14 cellular contexts compared by ENCODE assay signal in genomic region chr13:109211616-109212015, GRCh38.
DNase-seq lines count a peak whose midpoint lies in the region; ATAC-seq and TF ChIP-seq lines count a peak whose summit lies in the region.
"Had no signal": no experiment of that assay in that cellular context is flagged by ENCODE, and none has a peak within 500 bp of the region (broad histone marks: within the 10 kb centered on the region; RNA-seq: fewer than 3 reads in every experiment).

No MANE protein-coding gene starts in this region.

- intact Hi-C loops in left lung (cut with DNase I): no loop called here

- H2AFZ ChIP-seq in GM23248 (no peak overlapping the region), smooth muscle cell (ENCODE audit: low read depth) (no peak overlapping the region)

- H3K9ac ChIP-seq in GM23248 (no peak overlapping the region), smooth muscle cell (ENCODE audit: low read depth) (no peak overlapping the region)

- DNase-seq in GM23248 (peak; percentile 66), fibroblast of the conjunctiva (ENCODE audit: low read depth) (peak; percentile 3), smooth muscle cell (lab: John Stamatoyannopoulos, UW; ENCODE audit: unreplicated experiment) (no peak), left lung (no peak)
- DNase-seq: activated naive CD4-positive, alpha-beta T cell; caudate nucleus; NCI-H526 treated with DMSO at 0.1 percent for 48 hours; Right ventricle myocardium superior; stomach had no signal

- no peaks in the 10 kb centered on the region for H3K27me3 ChIP-seq in GM23248 (replicated peaks; ENCODE audit: insufficient read depth)
- H3K27me3 ChIP-seq in smooth muscle cell (ENCODE audit: low read depth): no peaks in the 10 kb centered on the region
- no peaks in the 10 kb centered on the region for H3K27me3 ChIP-seq in left lung
- H3K27me3 ChIP-seq: neutrophil, stomach had no signal

- no peak overlapping the region for H3K4me3 ChIP-seq in GM23248
- no peak overlapping the region for H3K4me3 ChIP-seq in smooth muscle cell
- H3K4me3 ChIP-seq in left lung: no peak overlapping the region
- H3K4me3 ChIP-seq: stomach had no signal

- H3K79me2 ChIP-seq in GM23248 (ENCODE audit: insufficient read depth): no peaks in the 10 kb centered on the region
- H3K79me2 ChIP-seq in smooth muscle cell (ENCODE audit: low read depth): no peaks in the 10 kb centered on the region

- H3K36me3 ChIP-seq in GM23248 (ENCODE audit: low read depth) (no peaks in the 10 kb centered on the region), smooth muscle cell (ENCODE audit: low read depth) (no peaks in the 10 kb centered on the region), left lung (no peaks in the 10 kb centered on the region)
- H3K36me3 ChIP-seq: stomach had no signal

- H4K20me1 ChIP-seq in GM23248 (ENCODE audit: insufficient read depth): no peaks in the 10 kb centered on the region
- no peaks in the 10 kb centered on the region for H4K20me1 ChIP-seq in smooth muscle cell (ENCODE audit: low read depth)

- H3K9me3 ChIP-seq in GM23248 (ENCODE audit: low read depth): no peaks in the 10 kb centered on the region
- H3K9me3 ChIP-seq in smooth muscle cell (replicated peaks; ENCODE audit: low read depth): no peaks in the 10 kb centered on the region
- H3K9me3 ChIP-seq in left lung: no peaks in the 10 kb centered on the region
- H3K9me3 ChIP-seq: neutrophil, stomach had no signal

- H3K27ac ChIP-seq in GM23248 (no peak overlapping the region), smooth muscle cell (ENCODE audit: low read depth) (peak overlapping the region; percentile 1), left lung (no peak overlapping the region)
- H3K27ac ChIP-seq: neutrophil, stomach had no signal

- H3K4me2 ChIP-seq in GM23248 (ENCODE audit: unreplicated experiment) (peak overlapping the region; percentile 2), smooth muscle cell (no peak overlapping the region)

- no peak for TF ChIP-seq POLR2A in GM18505 (IDR thresholded peaks at IDR 0.05; ENCODE audit: borderline replicate concordance, extremely low read depth, insufficient read depth, insufficient read length)

- H3K4me1 ChIP-seq in GM23248 (ENCODE audit: insufficient read depth): peaks cover 17% of the 10 kb centered on the region
- H3K4me1 ChIP-seq in smooth muscle cell (ENCODE audit: low read depth): no peaks in the 10 kb centered on the region
- H3K4me1 ChIP-seq in left lung: no peaks in the 10 kb centered on the region
- H3K4me1 ChIP-seq: stomach had no signal

- no peaks in the 10 kb centered on the region for H3K9me2 ChIP-seq in GM23248 (ENCODE audit: insufficient read depth)

- ATAC-seq in SK-N-SH treated with all-trans-retinoic acid at 6 μM for 48 hours: no peak
- no peak for ATAC-seq in left lung
- no peak for ATAC-seq in GM21786 (IDR thresholded peaks at IDR 0.05; ENCODE audit: unreplicated experiment)
- no peak for ATAC-seq in GM18505 (IDR thresholded peaks at IDR 0.05; ENCODE audit: unreplicated experiment)
- ATAC-seq: HepG2 had no signal

- no peak for TF ChIP-seq CTCF in smooth muscle cell (IDR thresholded peaks at IDR 0.05; ENCODE audit: borderline replicate concordance, insufficient read depth, poor library complexity, severe bottlenecking)
- TF ChIP-seq CTCF in left lung (IDR thresholded peaks at IDR 0.05): no peak

- in situ Hi-C loops in GM23248 (cut with MboI): no loop called here

- H3F3A ChIP-seq in GM23248 (ENCODE audit: insufficient read depth) (0 out of 2 replicates have a peak, but pooled peaks cover 10% of the 10 kb centered on the region), smooth muscle cell (ENCODE audit: low read depth) (no peaks in the 10 kb centered on the region)

- WGBS in GM23248 (ENCODE audit: low coverage in 1 of 2, low lambda C conversion rate in 2 of 2, missing lambda C conversion rate in 2 of 2), 2 experiments: 20 to 24% methylated on average over 2 of the region's 2 CpGs
- 30% methylated on average over 2 of the region's 2 CpGs for WGBS in smooth muscle cell (ENCODE audit: low lambda C conversion rate)

TF ChIP-seq in SK-N-SH treated with all-trans-retinoic acid at 6 μM for 48 hours, 23 proteins besides CTCF, POLR2A, EP300 and RAD21:
- TF ChIP-seq ZNF8 (CRISPR knock-in tag; IDR thresholded peaks at IDR 0.05) (no peak), ZC3H10 (CRISPR knock-in tag; IDR thresholded peaks at IDR 0.05) (no peak), TOX (CRISPR knock-in tag; IDR thresholded peaks at IDR 0.05; ENCODE audit: borderline replicate concordance) (no peak), TCF4 (CRISPR knock-in tag; IDR thresholded peaks at IDR 0.05; ENCODE audit: borderline replicate concordance) (peak; percentile 24; the same call in 1 of the 2 replicates), RARB (CRISPR knock-in tag; IDR thresholded peaks at IDR 0.05) (no peak), PPARA (CRISPR knock-in tag; IDR thresholded peaks at IDR 0.05; ENCODE audit: borderline replicate concordance) (no peak), ZNF565 (CRISPR knock-in tag; conservative IDR thresholded peaks at IDR 0.05; ENCODE audit: low read depth) (no peak)

Comparison
In these comparisons a context has a peak if more than half of its experiments do, and no peak if none do; other contexts are left out.
1. DNase-seq: peak in GM23248 (single experiment) and fibroblast of the conjunctiva (single experiment); none in smooth muscle cell (single experiment) and left lung (0 of 2).